ENCODE assay signal across 8 cellular contexts in the genomic region with DNA sequence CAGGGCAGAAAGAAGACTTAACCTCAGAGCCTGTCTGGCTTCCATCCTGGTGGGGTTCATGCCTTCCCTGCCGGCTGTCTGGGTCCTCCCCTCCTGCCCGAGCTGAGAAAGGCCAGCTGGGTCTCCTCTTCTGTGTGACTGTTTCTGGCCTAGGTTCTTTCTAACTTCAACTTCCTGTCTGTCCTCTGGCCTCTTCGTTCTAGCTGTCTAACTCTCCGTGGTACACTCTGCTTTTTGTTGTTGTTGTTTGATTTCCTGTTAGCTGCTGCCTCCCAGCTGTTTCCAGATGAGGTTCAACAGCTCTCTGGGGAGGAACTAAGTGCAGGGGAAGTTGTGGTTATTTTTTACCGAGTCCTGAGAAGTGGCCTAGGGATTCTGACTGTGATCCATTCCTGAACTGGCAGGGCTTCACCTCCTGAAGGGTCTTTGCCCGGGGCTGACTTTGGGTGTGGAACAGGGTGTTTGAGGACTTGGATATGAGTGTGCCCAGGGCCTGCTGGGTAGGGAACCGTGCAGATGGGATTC. TPM values are rescaled to one million over a fixed set of nuclear protein-coding genes. Genes with fewer than 3 reads are reported as not detected.
A peak's percentile ranks its signal among the peaks of the same experiment; 100 is the strongest.
DNase-seq lines count a peak whose midpoint lies in the region; ATAC-seq, FAIRE-seq and TF ChIP-seq lines count a peak whose summit lies in the region.

No MANE protein-coding gene starts in this region.

- H3K9me3 ChIP-seq in left ventricle myocardium inferior (replicated peaks) = no peaks in the 10 kb centered on the region
- H3K9me3 ChIP-seq in spleen = no peaks in the 10 kb centered on the region

- H3K27ac ChIP-seq in left ventricle myocardium inferior (replicated peaks) (peak overlapping the region; percentile 91), spleen (peak overlapping the region; percentile 76 to 92 (median 87))

- H3K27me3 Mint-ChIP-seq in CD14-positive monocyte (ENCODE audit: low read depth in 3 of 3) = peaks cover 0 to 1% (median under 1%) of the 10 kb centered on the region in 3 donors

- H3K4me1 ChIP-seq in left ventricle myocardium inferior (peaks cover 82% of the 10 kb centered on the region), spleen (peaks cover 46 to 94% (median 83%) of the 10 kb centered on the region in 6 donors)

- TF ChIP-seq CTCF in CD14-positive monocyte (IDR thresholded peaks at IDR 0.05) = no peak
- peak; percentile 7 for TF ChIP-seq CTCF in left ventricle myocardium inferior (IDR thresholded peaks at IDR 0.05; ENCODE audit: borderline replicate concordance)
- peak in 2 of 11 experiments; percentile 27 to 39 for TF ChIP-seq CTCF in spleen (IDR thresholded peaks at IDR 0.05 in 8 of 11, conservative IDR thresholded peaks at IDR 0.05 in 3 of 11)

- H3K9me3 Mint-ChIP-seq in CD14-positive monocyte = peaks cover 0 to 2% (median 0%) of the 10 kb centered on the region in 7 donors

- DNase-seq in CD14-positive monocyte (ENCODE audit: low spot score) (no peak), GM19239 (ENCODE audit: insufficient read length, low spot score) (peak; percentile 77), LHCN-M2 (ENCODE audit: low read depth) (peak; percentile 82), left ventricle myocardium inferior (peak; percentile 60), spleen (peak; percentile 85), cerebellar cortex (ENCODE audit: low spot score) (no peak)
- peak; percentile 71 for DNase-seq in activated effector memory CD4-positive, alpha-beta T cell treated with anti-CD3 and anti-CD28 coated beads, Interleukin-2, amount 50 U/mL, for 16 hours

- peaks cover 72% of the 10 kb centered on the region for H3K4me1 Mint-ChIP-seq in CD14-positive monocyte

- peak; percentile 91 for FAIRE-seq in GM19239 (lab: Jason Lieb, UNC)

- peak overlapping the region; percentile 97 to 98 for H3K4me3 Mint-ChIP-seq in CD14-positive monocyte

- H3K36me3 ChIP-seq in left ventricle myocardium inferior = peaks cover 16% of the 10 kb centered on the region
- peaks cover 0 to 34% (median 15%) of the 10 kb centered on the region in 6 donors for H3K36me3 ChIP-seq in spleen

- H3K27ac Mint-ChIP-seq in CD14-positive monocyte = peak overlapping the region; percentile 91 to 98 (median 96)

- intact Hi-C loops in CD14-positive monocyte (cut with micrococcal nuclease) (loop anchor here in 1 of 2 donors (10.0 kb wide), 1 partner anchor 287 kb away; the partner anchor contains the start of gene RHOF), left ventricle myocardium inferior (cut with micrococcal nuclease) (no loop called here), spleen (cut with DNase I; ENCODE audit: low total_unique reads) (no loop called here)

- H3K27me3 ChIP-seq in left ventricle myocardium inferior (ENCODE audit: low read depth) = no peaks in the 10 kb centered on the region
- no peaks in the 10 kb centered on the region for H3K27me3 ChIP-seq in spleen (replicated peaks in 1 of 7)

- WGBS in spleen, 5 donors = 0 to 1% (median 1%) methylated on average over 7 of the region's 7 CpGs

- no peak for ATAC-seq in GM19455 (IDR thresholded peaks at IDR 0.05; ENCODE audit: unreplicated experiment)

- H3K36me3 Mint-ChIP-seq in CD14-positive monocyte = peaks cover 29 to 33% of the 10 kb centered on the region in 2 donors

- peak in 1 of 3 donors; percentile 46 for TF ChIP-seq POLR2A in spleen (IDR thresholded peaks at IDR 0.05)

- H3K4me3 ChIP-seq in left ventricle myocardium inferior (peak overlapping the region; percentile 91), spleen (peak overlapping the region; percentile 14 to 92 (median 82))

RNA-seq across cellular contexts. Expression of gene MLXIP, which starts 3.2 kb away (rescaled TPM):
- polyA plus RNA-seq in CD14-positive monocyte (1 to 10 TPM; 4.5 to 4.6 TPM), spleen (10 to 100 TPM in 2 of 3 donors, 1 to 10 TPM in 1; 7.8 to 28.3 (median 11.5) TPM)
- total RNA-seq in LHCN-M2 (2014; rRNA removed) (7.8 and 8.4 TPM in 2 replicates), left ventricle myocardium inferior (16.7 TPM), spleen (10 to 100 TPM; 56.1 to 97.1 (median 79.7) TPM)
- 13.0 TPM for polyA plus RNA-seq in LHCN-M2 (2012)

Comparison
In these comparisons a context has a peak if more than half of its experiments do, and no peak if none do; other contexts are left out.
1. DNase-seq: peak in GM19239 (single experiment), LHCN-M2 (single experiment), activated effector memory CD4-positive, alpha-beta T cell treated with anti-CD3 and anti-CD28 coated beads, Interleukin-2, amount 50 U/mL, for 16 hours (single experiment), left ventricle myocardium inferior (single experiment) and spleen (single experiment); none in CD14-positive monocyte (single experiment) and cerebellar cortex (single experiment).